Comparison of ENCODE assay signal across 17 cellular contexts in genomic region chr22:42462016-42462415, GRCh38. TPM values are rescaled to one million over a fixed set of nuclear protein-coding genes. Genes with fewer than 3 reads are reported as not detected.
DNase-seq lines count a peak whose midpoint lies in the region; ATAC-seq and TF ChIP-seq lines count a peak whose summit lies in the region.
"Had no signal": no experiment of that assay in that cellular context is flagged by ENCODE, and none has a peak within 500 bp of the region (broad histone marks: within the 10 kb centered on the region; RNA-seq: fewer than 3 reads in every experiment).

No MANE protein-coding gene starts in this region.

- H3K27ac Mint-ChIP-seq in H9: peak overlapping the region in 2 of 3 experiments; percentile 68 to 72; a peak in 2 of 7 replicates
- H3K27ac Mint-ChIP-seq in endodermal cell: no peak overlapping the region
- H3K27ac Mint-ChIP-seq: activated naive CD4-positive, alpha-beta T cell treated with anti-CD3 and anti-CD28 coated beads for 36 hours; T-helper 17 cell had no signal

- no peaks in the 10 kb centered on the region for H3K27me3 ChIP-seq in H9 (ENCODE audit: insufficient read depth, low read length)
- H3K27me3 ChIP-seq in endodermal cell (ENCODE audit: control insufficient read depth, insufficient read depth, low read length, poor library complexity, severe bottlenecking): no peaks in the 10 kb centered on the region
- H3K27me3 ChIP-seq in dorsolateral prefrontal cortex: peaks cover 0 to 13% (median 0%) of the 10 kb centered on the region in 45 donors

- H3K36me3 Mint-ChIP-seq in H9 (ENCODE audit: insufficient read depth in 1 of 3, low read depth in 3 of 3) (peaks cover 0 to 7% (median 0%) of the 10 kb centered on the region in 3 experiments; a peak in 2 of 7 replicates), endodermal cell (ENCODE audit: low read depth) (no peaks in the 10 kb centered on the region)

- intact Hi-C loops in dorsolateral prefrontal cortex (cut with DNase I): no loop called here

- no peak overlapping the region for H4K8ac ChIP-seq in H9 (replicated peaks; ENCODE audit: insufficient read length, low read depth, low read length)

- no peak overlapping the region for H3K4me2 ChIP-seq in H9 (ENCODE audit: insufficient read depth, insufficient read length, low read length)

- no peak overlapping the region for H3K18ac ChIP-seq in H9 (ENCODE audit: insufficient read length, low read depth, low read length)

- no peak overlapping the region for H3T11ph ChIP-seq in H9 (ENCODE audit: low read length)

- peak; percentile 53 for DNase-seq in COLO668 (lab: John Stamatoyannopoulos, UW; ENCODE audit: unreplicated experiment)
- DNase-seq in H9: no peak
- DNase-seq in NCI-H345 (lab: John Stamatoyannopoulos, UW): peak; percentile 60
- DNase-seq in endodermal cell: no peak
- DNase-seq in NCI-H2029 treated with DMSO at 0.1 percent for 48 hours (lab: John Stamatoyannopoulos, UW): no peak
- DNase-seq in NCI-H1048 (lab: John Stamatoyannopoulos, UW): no peak
- DNase-seq in dorsolateral prefrontal cortex: no peak
- DNase-seq: activated CD4-positive, alpha-beta T cell treated with anti-CD3 and anti-CD28 coated beads for 48 hours; activated naive CD4-positive, alpha-beta T cell treated with anti-CD3 and anti-CD28 coated beads for 36 hours; body of pancreas; mesenchymal stem cell; right cardiac atrium; T-helper 17 cell had no signal

- no peak overlapping the region for H3K56ac ChIP-seq in H9 (ENCODE audit: insufficient read length, low read depth, low read length)

- H2AK5ac ChIP-seq in H9 (ENCODE audit: insufficient read length, low read length): no peak overlapping the region

- no peak overlapping the region for H2BK12ac ChIP-seq in H9 (ENCODE audit: insufficient read length, low read depth, low read length)

- no peaks in the 10 kb centered on the region for H3K79me1 ChIP-seq in H9 (ENCODE audit: insufficient read depth, low read depth, low read length, poor library complexity, severe bottlenecking)

- H3K9me3 Mint-ChIP-seq in H9 (no peaks in the 10 kb centered on the region; a peak in 1 of 5 replicates), endodermal cell (peaks cover 3% of the 10 kb centered on the region)
- H3K9me3 Mint-ChIP-seq: activated naive CD4-positive, alpha-beta T cell treated with anti-CD3 and anti-CD28 coated beads for 36 hours had no signal

- H3K27ac ChIP-seq in H9 (ENCODE audit: insufficient read length, low read depth, low read length): no peak overlapping the region
- no peak overlapping the region for H3K27ac ChIP-seq in endodermal cell (ENCODE audit: low read depth, low read length)
- H3K27ac ChIP-seq in dorsolateral prefrontal cortex: no peak overlapping the region
- H3K27ac ChIP-seq: body of pancreas had no signal

- no peak overlapping the region for H3K14ac ChIP-seq in H9 (ENCODE audit: insufficient read depth, low read length)

- no peak overlapping the region for H3K4me3 ChIP-seq in endodermal cell (ENCODE audit: low read length)
- H3K4me3 ChIP-seq in dorsolateral prefrontal cortex: no peak overlapping the region
- H3K4me3 ChIP-seq: body of pancreas had no signal

- H3K23me2 ChIP-seq in H9 (ENCODE audit: insufficient read length, low read depth, low read length, poor library complexity, severe bottlenecking): no peaks in the 10 kb centered on the region

- H4K5ac ChIP-seq in H9 (ENCODE audit: insufficient read length, low read depth, low read length): no peak overlapping the region

- no peak overlapping the region for H2BK20ac ChIP-seq in H9 (ENCODE audit: low read depth, low read length, poor library complexity, severe bottlenecking)

- no peaks in the 10 kb centered on the region for H3K36me3 ChIP-seq in endodermal cell (ENCODE audit: control insufficient read depth, insufficient read depth, low read length)

- no peak overlapping the region for H2BK120ac ChIP-seq in H9 (ENCODE audit: low read depth, low read length, poor library complexity, severe bottlenecking)

- no peak for ATAC-seq in GM21737 (IDR thresholded peaks at IDR 0.05; ENCODE audit: unreplicated experiment)
- ATAC-seq: body of pancreas, esophagus mucosa, right cardiac atrium, T-helper 17 cell had no signal

- no peaks in the 10 kb centered on the region for H4K20me1 ChIP-seq in H9 (ENCODE audit: control insufficient read depth, insufficient read depth, insufficient read length)

- H2BK5ac ChIP-seq in H9 (ENCODE audit: insufficient read length, low read length): no peak overlapping the region

- no peaks in the 10 kb centered on the region for H3K9me3 ChIP-seq in H9 (ENCODE audit: control insufficient read depth, low read depth, low read length)
- H3K9me3 ChIP-seq in endodermal cell (ENCODE audit: control insufficient read depth, low read length): no peaks in the 10 kb centered on the region
- H3K9me3 ChIP-seq: body of pancreas had no signal

- no peak overlapping the region for H3K23ac ChIP-seq in H9 (ENCODE audit: insufficient read length, low read depth, low read length)

- H2AFZ ChIP-seq in H9 (ENCODE audit: low read length): no peak overlapping the region

- H3K79me2 ChIP-seq in H9 (ENCODE audit: insufficient read depth, low read length): no peaks in the 10 kb centered on the region

- H4K91ac ChIP-seq in H9 (ENCODE audit: insufficient read length, low read depth, low read length): no peak overlapping the region

- peaks cover 35 to 36% of the 10 kb centered on the region in 2 experiments for H3K4me1 Mint-ChIP-seq in H9
- H3K4me1 Mint-ChIP-seq in endodermal cell: peaks cover 25% of the 10 kb centered on the region
- H3K4me1 Mint-ChIP-seq: T-helper 17 cell had no signal

- no peak overlapping the region; a peak in 1 of 5 replicates for H3K4me3 Mint-ChIP-seq in H9
- no peak overlapping the region for H3K4me3 Mint-ChIP-seq in endodermal cell
- H3K4me3 Mint-ChIP-seq: activated naive CD4-positive, alpha-beta T cell treated with anti-CD3 and anti-CD28 coated beads for 36 hours; T-helper 17 cell had no signal

- peaks cover 28% of the 10 kb centered on the region for H3K27me3 Mint-ChIP-seq in H9 (ENCODE audit: low read depth)
- H3K27me3 Mint-ChIP-seq in endodermal cell (ENCODE audit: insufficient read depth): peaks cover 11% of the 10 kb centered on the region

- WGBS in H9 (ENCODE audit: extremely low coverage, insufficient read length, low lambda C conversion rate): no CpG with 5 or more reads among the region's 1 CpG
- 13 to 50% methylated on average over 1 of the region's 1 CpG for WGBS in endodermal cell (ENCODE audit: insufficient coverage in 1 of 2, insufficient read length in 1 of 2), 2 experiments

- H2BK15ac ChIP-seq in H9 (ENCODE audit: low read depth, low read length): no peak overlapping the region

- H3K9ac ChIP-seq in H9 (ENCODE audit: extremely low read depth, insufficient read length, low read length): no peak overlapping the region
- no peak overlapping the region for H3K9ac ChIP-seq in endodermal cell (ENCODE audit: extremely low read depth, low read length, poor library complexity, severe bottlenecking)

- H3K4ac ChIP-seq in H9 (ENCODE audit: low read depth, low read length): no peak overlapping the region

- peaks cover 7% of the 10 kb centered on the region; the same call in 1 of the 2 replicates for H3K4me1 ChIP-seq in H9 (ENCODE audit: insufficient read depth, low read length)
- H3K4me1 ChIP-seq in endodermal cell (ENCODE audit: control insufficient read depth, insufficient read depth, low read length): peaks cover 21% of the 10 kb centered on the region

- TF ChIP-seq CTCF in H9 (conservative IDR thresholded peaks at IDR 0.05) (0 out of 3 replicates have a peak, but pooled peaks have one; percentile 18), endodermal cell (conservative IDR thresholded peaks at IDR 0.05) (peak; percentile 47), dorsolateral prefrontal cortex (IDR thresholded peaks at IDR 0.05 in 54 of 56, conservative IDR thresholded peaks at IDR 0.05 in 2 of 56; ENCODE audit: low read depth in 1 of 56, partially characterized antibody in 56 of 56) (no peak)

RNA-seq across cellular contexts. Expression of gene NFAM1, which starts 29.8 kb away (rescaled TPM):
- total RNA-seq in H9 (2021) (0.55 and 0.68 TPM in 2 replicates), endodermal cell (1 to 10 TPM in 1 of 2 donors, under 1 TPM in 1; 0.92 to 1.1 TPM), dorsolateral prefrontal cortex (1 to 10 TPM in 96 of 120 experiments, under 1 TPM in 24; 0.44 to 5.1 (median 1.6) TPM)
- polyA plus RNA-seq in endodermal cell (2013, experiment 1 of 2): 0.32 TPM
- polyA plus RNA-seq in endodermal cell (2013, experiment 2 of 2): 0.25 TPM
- total RNA-seq: M059J had no signal
- polyA plus RNA-seq: keratinocyte had no signal

RNA-seq across cellular contexts. Expression of gene RRP7A, which starts 57.6 kb away (rescaled TPM):
- total RNA-seq in H9 (2021): 99.3 and 101 TPM in 2 replicates
- 10 to 100 TPM; 63.8 to 98.0 TPM for total RNA-seq in endodermal cell
- polyA plus RNA-seq in endodermal cell (2013, experiment 1 of 2): 36.8 TPM
- polyA plus RNA-seq in endodermal cell (2013, experiment 2 of 2): 29.6 TPM
- 10 to 100 TPM; 21.6 to 73.5 (median 35.4) TPM for total RNA-seq in dorsolateral prefrontal cortex

Comparison
In these comparisons a context has a peak if more than half of its experiments do, and no peak if none do; other contexts are left out.
1. DNase-seq: peak in COLO668 (single experiment) and NCI-H345 (single experiment); none in H9 (single experiment), endodermal cell (single experiment), NCI-H2029 treated with DMSO at 0.1 percent for 48 hours (single experiment), NCI-H1048 (single experiment) and dorsolateral prefrontal cortex (0 of 10).
2. CTCF ChIP-seq: peak in H9 (single experiment) and endodermal cell (single experiment); none in dorsolateral prefrontal cortex (0 of 56).